In genomic region chr16:2466667-2467300, GRCh38 we compare ENCODE assay signal across 1 cellular context.
TF ChIP-seq lines count a peak whose summit lies in the region.

No MANE protein-coding gene starts in this region.

TF ChIP-seq in IMR-90, 13 proteins besides CTCF, POLR2A, EP300 and RAD21:
- TF ChIP-seq CHD1 (IDR thresholded peaks at IDR 0.05; ENCODE audit: low read depth, low read length) = no peak
- no peak for TF ChIP-seq RFX5 (IDR thresholded peaks at IDR 0.05; ENCODE audit: low read depth, low read length)
- TF ChIP-seq MAZ (IDR thresholded peaks at IDR 0.05; ENCODE audit: borderline replicate concordance, low read depth, low read length) = no peak
- TF ChIP-seq RCOR1 (IDR thresholded peaks at IDR 0.05; ENCODE audit: insufficient replicate concordance, low read length) = no peak
- no peak for TF ChIP-seq FOS (IDR thresholded peaks at IDR 0.05; ENCODE audit: low read depth, low read length)
- TF ChIP-seq MAFK (IDR thresholded peaks at IDR 0.05; ENCODE audit: low read depth, low read length) = no peak
- no peak for TF ChIP-seq MXI1 (IDR thresholded peaks at IDR 0.05; ENCODE audit: borderline replicate concordance, low read depth, low read length)
- TF ChIP-seq CEBPB (IDR thresholded peaks at IDR 0.05; ENCODE audit: low read depth, low read length) = no peak
- TF ChIP-seq SMC3 (IDR thresholded peaks at IDR 0.05; ENCODE audit: low read depth, low read length) = no peak
- no peak for TF ChIP-seq BHLHE40 (IDR thresholded peaks at IDR 0.05; ENCODE audit: low read depth, low read length)
- TF ChIP-seq, protein P1, sequence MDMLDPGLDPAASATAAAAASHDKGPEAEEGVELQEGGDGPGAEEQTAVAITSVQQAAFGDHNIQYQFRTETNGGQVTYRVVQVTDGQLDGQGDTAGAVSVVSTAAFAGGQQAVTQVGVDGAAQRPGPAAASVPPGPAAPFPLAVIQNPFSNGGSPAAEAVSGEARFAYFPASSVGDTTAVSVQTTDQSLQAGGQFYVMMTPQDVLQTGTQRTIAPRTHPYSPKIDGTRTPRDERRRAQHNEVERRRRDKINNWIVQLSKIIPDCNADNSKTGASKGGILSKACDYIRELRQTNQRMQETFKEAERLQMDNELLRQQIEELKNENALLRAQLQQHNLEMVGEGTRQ (IDR thresholded peaks at IDR 0.05; ENCODE audit: low read depth, low read length) = no peak
- TF ChIP-seq, protein P2, sequence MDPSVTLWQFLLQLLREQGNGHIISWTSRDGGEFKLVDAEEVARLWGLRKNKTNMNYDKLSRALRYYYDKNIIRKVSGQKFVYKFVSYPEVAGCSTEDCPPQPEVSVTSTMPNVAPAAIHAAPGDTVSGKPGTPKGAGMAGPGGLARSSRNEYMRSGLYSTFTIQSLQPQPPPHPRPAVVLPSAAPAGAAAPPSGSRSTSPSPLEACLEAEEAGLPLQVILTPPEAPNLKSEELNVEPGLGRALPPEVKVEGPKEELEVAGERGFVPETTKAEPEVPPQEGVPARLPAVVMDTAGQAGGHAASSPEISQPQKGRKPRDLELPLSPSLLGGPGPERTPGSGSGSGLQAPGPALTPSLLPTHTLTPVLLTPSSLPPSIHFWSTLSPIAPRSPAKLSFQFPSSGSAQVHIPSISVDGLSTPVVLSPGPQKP (IDR thresholded peaks at IDR 0.05; ENCODE audit: borderline replicate concordance, low read depth, low read length) = no peak
